In genomic region chr1:198681831-198682756, GRCh38 we compare ENCODE assay signal across 8 cellular contexts. TPM values are rescaled to one million over a fixed set of nuclear protein-coding genes. Genes with fewer than 3 reads are reported as not detected.
DNase-seq lines count a peak whose midpoint lies in the region; ATAC-seq, FAIRE-seq and TF ChIP-seq lines count a peak whose summit lies in the region.

No MANE protein-coding gene starts in this region.

- no peak for TF ChIP-seq EP300 in gastroesophageal sphincter (IDR thresholded peaks at IDR 0.05)

- 15 to 30% methylated on average over 7 of the region's 7 CpGs for WGBS in gastroesophageal sphincter (ENCODE audit: low coverage in 1 of 2), 2 donors
- 23 to 33% (median 27%) methylated on average over 7 of the region's 7 CpGs for WGBS in psoas muscle, 3 donors

- H3K27me3 ChIP-seq in Panc1 (ENCODE audit: control insufficient read depth, insufficient read depth, low read length) (no peaks in the 10 kb centered on the region), gastroesophageal sphincter (no peaks in the 10 kb centered on the region), psoas muscle (ENCODE audit: insufficient read depth in 3 of 3, low read length in 2 of 3) (no peaks in the 10 kb centered on the region)

- in situ Hi-C loops in Panc1 (cut with HindIII; ENCODE audit: low pct_unique_long_range_greater_than_20kb, low sequenced_read_pairs), result no loop called here

- H3K4me3 ChIP-seq in Panc1 (ENCODE audit: low read depth in 2 of 2, low read length in 2 of 2) (peak overlapping the region; percentile 15 to 41), gastroesophageal sphincter (no peak overlapping the region), psoas muscle (no peak overlapping the region)

- TF ChIP-seq POLR2A in gastroesophageal sphincter (IDR thresholded peaks at IDR 0.05), result peak in 1 of 2 donors; percentile 24

- BruUV-seq in Panc1 (replicated peaks; lab: Mats Ljungman, UMichigan), result no TSS peak

- FAIRE-seq in D721Med (lab: Jason Lieb, UNC), result peak; percentile 98

- intact Hi-C loops in Panc1 (cut with micrococcal nuclease; ENCODE audit: unreplicated experiment), result loop anchor here (5.0 to 10.0 kb wide), 5 partner anchors 215 to 1157 kb away; no protein-coding TSS in a partner anchor
- intact Hi-C loops in psoas muscle (cut with DNase I), result no loop called here

- no peaks in the 10 kb centered on the region for H3K9me3 ChIP-seq in Panc1 (ENCODE audit: control insufficient read depth, insufficient read depth, low read depth, low read length)
- H3K9me3 ChIP-seq in gastroesophageal sphincter, result no peaks in the 10 kb centered on the region
- no peaks in the 10 kb centered on the region for H3K9me3 ChIP-seq in psoas muscle

- DNase-seq in D721Med (ENCODE audit: insufficient read length, low spot score), result no peak
- no peak for DNase-seq in Panc1 (ENCODE audit: low read depth, low spot score)
- DNase-seq in activated T-helper 1 cell treated with anti-CD3 and anti-CD28 coated beads, Interleukin-2, amount 50 U/mL, for 16 hours (ENCODE audit: low read depth in 1 of 2, low spot score in 1 of 2), result peak; percentile 30 to 65
- peak; percentile 31 to 42 for DNase-seq in psoas muscle
- no peak for DNase-seq in occipital lobe (lab: John Stamatoyannopoulos, UW)

- CTCF ChIA-PET in Panc1 (lab: Charles Lee), result interaction anchor here (0.7 kb wide), 1 partner anchor 767 kb away, joined by 3 read pairs; no protein-coding TSS in a partner anchor

- H3K36me3 ChIP-seq in Panc1 (ENCODE audit: control insufficient read depth, insufficient read depth, low read length), result no peaks in the 10 kb centered on the region
- no peaks in the 10 kb centered on the region for H3K36me3 ChIP-seq in gastroesophageal sphincter
- H3K36me3 ChIP-seq in psoas muscle (ENCODE audit: insufficient read depth in 1 of 2, low read depth in 1 of 2), result no peaks in the 10 kb centered on the region

- H3K27ac ChIP-seq in Panc1 (ENCODE audit: low read length) (peak overlapping the region; percentile 80), gastroesophageal sphincter (peak overlapping the region in 1 of 4 donors; percentile 5), psoas muscle (no peak overlapping the region)

- POLR2A ChIA-PET in Panc1 (lab: Charles Lee), result interaction anchor here (0.6 kb wide), 3 partner anchors 26 to 768 kb away, joined by 3 to 6 read pairs (median 3); no protein-coding TSS in a partner anchor

- TF ChIP-seq CTCF in D721Med (IDR thresholded peaks at IDR 0.05; ENCODE audit: insufficient read depth, missing control alignments) (no peak), Panc1 (IDR thresholded peaks at IDR 0.05) (no peak), gastroesophageal sphincter (IDR thresholded peaks at IDR 0.05) (no peak), psoas muscle (IDR thresholded peaks at IDR 0.05) (no peak)

- ATAC-seq in GM21360 (IDR thresholded peaks at IDR 0.05; ENCODE audit: unreplicated experiment), result peak; percentile 92
- ATAC-seq in HG03575 (IDR thresholded peaks at IDR 0.05; ENCODE audit: extremely low read depth, insufficient number of reproducible peaks, low FRiP score, unreplicated experiment), result peak; percentile 91
- ATAC-seq in Panc1, result peak; percentile 96
- peak; percentile 75 for ATAC-seq in gastroesophageal sphincter
- ATAC-seq in psoas muscle, result peak; percentile 33 to 63 (median 44)

- H3K4me1 ChIP-seq in Panc1 (ENCODE audit: control insufficient read depth, insufficient read depth, low read length) (peaks cover 15% of the 10 kb centered on the region), gastroesophageal sphincter (no peaks in the 10 kb centered on the region), psoas muscle (no peaks in the 10 kb centered on the region)

RNA-seq across cellular contexts. Expression of gene PTPRC, which starts 43.3 kb away (rescaled TPM):
- total RNA-seq in Panc1 (2021; ENCODE audit: unreplicated experiment) (1.4 TPM), gastroesophageal sphincter (10 to 100 TPM in 2 of 4 donors, 1 to 10 TPM in 2; 5.0 to 31.9 (median 12.9) TPM), psoas muscle (1 to 10 TPM; 3.9 to 7.0 (median 4.9) TPM), occipital lobe (4.5 TPM)
- polyA plus RNA-seq in Panc1 (2012; ENCODE audit: insufficient read length), result not detected
- under 1 TPM; 0.42 to 0.63 (median 0.51) TPM for polyA plus RNA-seq in psoas muscle

Comparison
In these comparisons a context has a peak if more than half of its experiments do, and no peak if none do; other contexts are left out.
1. DNase-seq: peak in activated T-helper 1 cell treated with anti-CD3 and anti-CD28 coated beads, Interleukin-2, amount 50 U/mL, for 16 hours (2 of 2) and psoas muscle (2 of 2); none in D721Med (single experiment), Panc1 (single experiment) and occipital lobe (single experiment).
2. ATAC-seq: peak in every context shown above with its lines; median percentile 96 in Panc1; 92 in GM21360; 91 in HG03575; 75 in gastroesophageal sphincter; 44 in psoas muscle.
3. H3K4me3 ChIP-seq: peak in Panc1 (2 of 2); none in gastroesophageal sphincter (0 of 2) and psoas muscle (single experiment).